11 cellular contexts compared by ENCODE assay signal in the genomic region with DNA sequence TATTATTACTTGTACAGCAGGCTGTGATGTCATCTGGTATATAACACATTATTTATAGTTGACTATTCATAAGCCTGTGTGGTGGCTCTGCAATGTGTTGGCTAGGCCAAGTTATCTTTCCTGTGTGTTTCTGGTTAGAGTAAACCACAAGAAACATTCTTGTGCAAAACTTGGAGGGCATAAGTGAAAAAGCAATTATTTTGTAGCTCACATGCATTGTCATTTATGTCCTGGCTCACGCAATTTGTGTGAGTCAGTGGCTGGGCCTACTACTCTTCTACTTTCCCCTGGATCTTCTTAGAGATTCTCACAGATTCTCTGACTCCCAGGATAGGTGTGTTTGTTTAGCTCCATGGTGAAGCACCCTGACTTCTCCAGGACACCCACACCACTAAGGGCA. TPM values are rescaled to one million over a fixed set of nuclear protein-coding genes. Genes with fewer than 3 reads are reported as not detected.
DNase-seq lines count a peak whose midpoint lies in the region; ATAC-seq lines count a peak whose summit lies in the region.
"Had no signal": no experiment of that assay in that cellular context is flagged by ENCODE, and none has a peak within 500 bp of the region (broad histone marks: within the 10 kb centered on the region; RNA-seq: fewer than 3 reads in every experiment).

No MANE protein-coding gene starts in this region.

- no peaks in the 10 kb centered on the region for H3K9me3 Mint-ChIP-seq in T-helper 1 cell treated with Interleukin-12 subunit alpha and Interleukin-12 subunit beta and Interleukin-4 antibody, amounts not matched to agents 30 μg/mL and 1 μg/mL, for 36 hours
- H3K9me3 Mint-ChIP-seq: dendritic cell treated with granulocyte-macrophage colony-stimulating factor and Interleukin-4, amounts not matched to agents 40 ng/mL and 50 ng/mL, for 4 days had no signal

- peaks cover 32% of the 10 kb centered on the region for H3K27me3 Mint-ChIP-seq in T-helper 1 cell treated with Interleukin-12 subunit alpha and Interleukin-12 subunit beta and Interleukin-4 antibody, amounts not matched to agents 30 μg/mL and 1 μg/mL, for 36 hours (ENCODE audit: low read depth)
- H3K27me3 Mint-ChIP-seq: dendritic cell treated with granulocyte-macrophage colony-stimulating factor and Interleukin-4, amounts not matched to agents 40 ng/mL and 50 ng/mL, for 4 days had no signal

- H3K36me3 Mint-ChIP-seq in T-helper 1 cell treated with Interleukin-12 subunit alpha and Interleukin-12 subunit beta and Interleukin-4 antibody, amounts not matched to agents 30 μg/mL and 1 μg/mL, for 36 hours (ENCODE audit: low read depth), result no peaks in the 10 kb centered on the region

- H3K27ac Mint-ChIP-seq in T-helper 1 cell treated with Interleukin-12 subunit alpha and Interleukin-12 subunit beta and Interleukin-4 antibody, amounts not matched to agents 30 μg/mL and 1 μg/mL, for 36 hours, result peak overlapping the region; percentile 43
- H3K27ac Mint-ChIP-seq: dendritic cell treated with granulocyte-macrophage colony-stimulating factor and Interleukin-4, amounts not matched to agents 40 ng/mL and 50 ng/mL, for 4 days had no signal

- ATAC-seq in HG02981 (IDR thresholded peaks at IDR 0.05; ENCODE audit: unreplicated experiment), result peak; percentile 27
- no peak for ATAC-seq in HG02571 (IDR thresholded peaks at IDR 0.05; ENCODE audit: unreplicated experiment)
- ATAC-seq in GM19452 (IDR thresholded peaks at IDR 0.05; ENCODE audit: unreplicated experiment), result no peak
- ATAC-seq: lower lobe of right lung had no signal

- peaks cover 22% of the 10 kb centered on the region for H3K4me1 Mint-ChIP-seq in T-helper 1 cell treated with Interleukin-12 subunit alpha and Interleukin-12 subunit beta and Interleukin-4 antibody, amounts not matched to agents 30 μg/mL and 1 μg/mL, for 36 hours (ENCODE audit: low read depth)

- DNase-seq in Daoy (ENCODE audit: low read depth) (peak; percentile 87), glomerular visceral epithelial cell (ENCODE audit: extremely low spot score) (peak; percentile 93), NCI-H2196 (lab: John Stamatoyannopoulos, UW; ENCODE audit: unreplicated experiment) (no peak), occipital lobe (lab: John Stamatoyannopoulos, UW) (no peak)
- DNase-seq: lower lobe of right lung, NCI-H1436 had no signal

- no peak overlapping the region for H3K4me3 Mint-ChIP-seq in T-helper 1 cell treated with Interleukin-12 subunit alpha and Interleukin-12 subunit beta and Interleukin-4 antibody, amounts not matched to agents 30 μg/mL and 1 μg/mL, for 36 hours
- H3K4me3 Mint-ChIP-seq: dendritic cell treated with granulocyte-macrophage colony-stimulating factor and Interleukin-4, amounts not matched to agents 40 ng/mL and 50 ng/mL, for 4 days had no signal

RNA-seq across cellular contexts. Expression of a gene that starts 59.3 kb away (rescaled TPM):
- 8.7 and 12.5 TPM in 2 replicates for total RNA-seq in Daoy (2014; rRNA removed; shearing (Covaris generic))
- 1.7 TPM for total RNA-seq in occipital lobe

Comparison
In these comparisons a context has a peak if more than half of its experiments do, and no peak if none do; other contexts are left out.
1. DNase-seq: peak in Daoy (single experiment) and glomerular visceral epithelial cell (single experiment); none in NCI-H2196 (single experiment) and occipital lobe (single experiment).